Comparison of ENCODE assay signal across 1 cellular context in the genomic region with DNA sequence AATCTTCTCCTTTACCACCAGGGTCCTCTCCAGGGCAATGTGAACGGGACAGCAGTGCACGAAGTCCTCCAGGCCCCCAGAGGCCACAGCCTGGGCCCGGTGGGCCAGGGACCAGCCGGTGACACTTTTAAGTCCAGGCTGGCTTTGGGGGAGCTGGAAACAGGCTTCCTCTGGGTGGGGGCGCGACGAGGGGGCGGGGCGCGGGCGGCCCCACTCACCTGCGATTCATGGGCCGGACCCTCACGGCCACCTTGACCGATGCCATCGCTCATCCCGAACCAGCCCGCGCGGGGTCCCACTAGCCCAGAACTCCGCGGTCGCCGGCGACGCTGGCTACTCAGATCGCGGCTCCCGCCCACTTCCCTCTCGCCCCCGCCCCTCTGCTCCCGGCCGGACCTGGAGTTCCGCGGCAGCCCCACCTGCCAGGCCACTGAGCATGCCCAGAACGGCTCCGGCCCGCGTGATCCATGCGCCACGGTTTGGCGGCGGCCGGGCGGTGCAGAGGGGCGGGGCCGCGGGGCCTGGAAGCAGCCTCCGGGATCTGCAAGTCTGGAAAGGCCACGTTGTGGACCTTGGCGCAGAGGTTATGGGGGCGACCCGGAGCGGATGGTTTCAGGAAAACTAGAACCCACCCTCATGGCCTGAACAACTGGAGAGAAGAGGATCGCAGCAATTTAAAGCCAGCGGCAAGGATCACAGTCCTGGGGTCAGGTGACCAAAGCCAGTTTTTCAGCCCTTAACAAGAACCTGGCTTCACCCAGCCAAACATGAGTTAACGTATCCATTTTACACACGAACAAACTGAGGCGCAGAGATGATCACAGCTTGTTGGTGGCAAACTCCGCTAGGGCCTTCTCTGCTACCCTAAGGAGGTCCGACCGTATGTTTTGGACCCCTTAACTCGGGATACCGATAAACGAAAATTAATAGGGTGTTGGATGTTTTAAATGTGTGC.
TF ChIP-seq lines count a peak whose summit lies in the region.

A gene with protein sequence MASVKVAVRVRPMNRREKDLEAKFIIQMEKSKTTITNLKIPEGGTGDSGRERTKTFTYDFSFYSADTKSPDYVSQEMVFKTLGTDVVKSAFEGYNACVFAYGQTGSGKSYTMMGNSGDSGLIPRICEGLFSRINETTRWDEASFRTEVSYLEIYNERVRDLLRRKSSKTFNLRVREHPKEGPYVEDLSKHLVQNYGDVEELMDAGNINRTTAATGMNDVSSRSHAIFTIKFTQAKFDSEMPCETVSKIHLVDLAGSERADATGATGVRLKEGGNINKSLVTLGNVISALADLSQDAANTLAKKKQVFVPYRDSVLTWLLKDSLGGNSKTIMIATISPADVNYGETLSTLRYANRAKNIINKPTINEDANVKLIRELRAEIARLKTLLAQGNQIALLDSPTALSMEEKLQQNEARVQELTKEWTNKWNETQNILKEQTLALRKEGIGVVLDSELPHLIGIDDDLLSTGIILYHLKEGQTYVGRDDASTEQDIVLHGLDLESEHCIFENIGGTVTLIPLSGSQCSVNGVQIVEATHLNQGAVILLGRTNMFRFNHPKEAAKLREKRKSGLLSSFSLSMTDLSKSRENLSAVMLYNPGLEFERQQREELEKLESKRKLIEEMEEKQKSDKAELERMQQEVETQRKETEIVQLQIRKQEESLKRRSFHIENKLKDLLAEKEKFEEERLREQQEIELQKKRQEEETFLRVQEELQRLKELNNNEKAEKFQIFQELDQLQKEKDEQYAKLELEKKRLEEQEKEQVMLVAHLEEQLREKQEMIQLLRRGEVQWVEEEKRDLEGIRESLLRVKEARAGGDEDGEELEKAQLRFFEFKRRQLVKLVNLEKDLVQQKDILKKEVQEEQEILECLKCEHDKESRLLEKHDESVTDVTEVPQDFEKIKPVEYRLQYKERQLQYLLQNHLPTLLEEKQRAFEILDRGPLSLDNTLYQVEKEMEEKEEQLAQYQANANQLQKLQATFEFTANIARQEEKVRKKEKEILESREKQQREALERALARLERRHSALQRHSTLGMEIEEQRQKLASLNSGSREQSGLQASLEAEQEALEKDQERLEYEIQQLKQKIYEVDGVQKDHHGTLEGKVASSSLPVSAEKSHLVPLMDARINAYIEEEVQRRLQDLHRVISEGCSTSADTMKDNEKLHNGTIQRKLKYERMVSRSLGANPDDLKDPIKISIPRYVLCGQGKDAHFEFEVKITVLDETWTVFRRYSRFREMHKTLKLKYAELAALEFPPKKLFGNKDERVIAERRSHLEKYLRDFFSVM (N-terminal part only) (minus strand): TSS at position 438 of the 955 bp plus-strand sequence. CDS start 173 bp downstream, at position 265.

TF ChIP-seq in HepG2, 621 proteins besides CTCF, POLR2A, EP300 and RAD21 (continued from another document and continues in another):
- TF ChIP-seq, protein P1, sequence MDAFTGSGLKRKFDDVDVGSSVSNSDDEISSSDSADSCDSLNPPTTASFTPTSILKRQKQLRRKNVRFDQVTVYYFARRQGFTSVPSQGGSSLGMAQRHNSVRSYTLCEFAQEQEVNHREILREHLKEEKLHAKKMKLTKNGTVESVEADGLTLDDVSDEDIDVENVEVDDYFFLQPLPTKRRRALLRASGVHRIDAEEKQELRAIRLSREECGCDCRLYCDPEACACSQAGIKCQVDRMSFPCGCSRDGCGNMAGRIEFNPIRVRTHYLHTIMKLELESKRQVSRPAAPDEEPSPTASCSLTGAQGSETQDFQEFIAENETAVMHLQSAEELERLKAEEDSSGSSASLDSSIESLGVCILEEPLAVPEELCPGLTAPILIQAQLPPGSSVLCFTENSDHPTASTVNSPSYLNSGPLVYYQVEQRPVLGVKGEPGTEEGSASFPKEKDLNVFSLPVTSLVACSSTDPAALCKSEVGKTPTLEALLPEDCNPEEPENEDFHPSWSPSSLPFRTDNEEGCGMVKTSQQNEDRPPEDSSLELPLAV (CRISPR knock-in tag; conservative IDR thresholded peaks at IDR 0.05; ENCODE audit: low read depth) = no peak
- TF ChIP-seq, protein P2, sequence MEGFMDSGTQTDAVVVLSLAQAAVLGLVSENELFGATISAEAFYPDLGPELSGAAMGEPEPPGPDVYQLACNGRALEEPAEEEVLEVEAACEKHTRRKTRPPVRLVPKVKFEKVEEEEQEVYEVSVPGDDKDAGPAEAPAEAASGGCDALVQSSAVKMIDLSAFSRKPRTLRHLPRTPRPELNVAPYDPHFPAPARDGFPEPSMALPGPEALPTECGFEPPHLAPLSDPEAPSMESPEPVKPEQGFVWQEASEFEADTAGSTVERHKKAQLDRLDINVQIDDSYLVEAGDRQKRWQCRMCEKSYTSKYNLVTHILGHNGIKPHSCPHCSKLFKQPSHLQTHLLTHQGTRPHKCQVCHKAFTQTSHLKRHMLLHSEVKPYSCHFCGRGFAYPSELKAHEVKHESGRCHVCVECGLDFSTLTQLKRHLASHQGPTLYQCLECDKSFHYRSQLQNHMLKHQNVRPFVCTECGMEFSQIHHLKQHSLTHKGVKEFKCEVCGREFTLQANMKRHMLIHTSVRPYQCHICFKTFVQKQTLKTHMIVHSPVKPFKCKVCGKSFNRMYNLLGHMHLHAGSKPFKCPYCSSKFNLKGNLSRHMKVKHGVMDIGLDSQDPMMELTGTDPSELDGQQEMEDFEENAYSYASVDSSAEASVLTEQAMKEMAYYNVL (CRISPR knock-in tag; IDR thresholded peaks at IDR 0.05; ENCODE audit: borderline replicate concordance) = peak; percentile 95; the same call in 1 of the 2 replicates
- TF ChIP-seq ZMYM4 (CRISPR knock-in tag; IDR thresholded peaks at IDR 0.05) (peak; percentile 99), SSRP1 (CRISPR knock-in tag; IDR thresholded peaks at IDR 0.05) (no peak), NAIF1 (CRISPR knock-in tag; IDR thresholded peaks at IDR 0.05; ENCODE audit: borderline replicate concordance) (peak; percentile 85), HMGA1 (CRISPR knock-in tag; conservative IDR thresholded peaks at IDR 0.05) (no peak), ZNF773 (CRISPR knock-in tag; IDR thresholded peaks at IDR 0.05; ENCODE audit: borderline replicate concordance) (peak; percentile 40; the same call in 1 of the 2 replicates), RBFOX2 (IDR thresholded peaks at IDR 0.05; ENCODE audit: low read depth, low read length) (peak; percentile 96), MED1 (CRISPR knock-in tag; IDR thresholded peaks at IDR 0.05) (peak; percentile 93), ARNT (IDR thresholded peaks at IDR 0.05) (no peak), HOXA7 (CRISPR knock-in tag; IDR thresholded peaks at IDR 0.05) (no peak), MED13 (CRISPR knock-in tag; IDR thresholded peaks at IDR 0.05) (no peak), ZNF331 (CRISPR knock-in tag; IDR thresholded peaks at IDR 0.05) (peak; percentile 95), ESRRA (CRISPR knock-in tag; IDR thresholded peaks at IDR 0.05; ENCODE audit: low read depth) (peak; percentile 96), ZNF124 (CRISPR knock-in tag; IDR thresholded peaks at IDR 0.05) (peak; percentile 68; the same call in 1 of the 2 replicates), NR2F6 (IDR thresholded peaks at IDR 0.05) (peak; percentile 59), NR2F6 (CRISPR knock-in tag; IDR thresholded peaks at IDR 0.05) (peak; percentile 83), ZNF850 (CRISPR knock-in tag; conservative IDR thresholded peaks at IDR 0.05) (peak; percentile 87; the same call in 1 of the 2 replicates), ZNF781 (CRISPR knock-in tag; IDR thresholded peaks at IDR 0.05; ENCODE audit: borderline replicate concordance, not compliant biosample characterization) (peak; percentile 80), MAFK (conservative IDR thresholded peaks at IDR 0.05 in 1 of 2, IDR thresholded peaks at IDR 0.05 in 1 of 2; ENCODE audit: low read length in 2 of 2) (0 out of 4 replicates have a peak, but pooled peaks of 1 of the 2 experiments have one; percentile 12), ZFP36 (IDR thresholded peaks at IDR 0.05; ENCODE audit: borderline replicate concordance, low read depth, low read length, partially characterized antibody) (no peak), ZBTB7A (CRISPR knock-in tag; IDR thresholded peaks at IDR 0.05) (no peak; the same call in none of the 2 replicates), DNMT3B (CRISPR knock-in tag; conservative IDR thresholded peaks at IDR 0.05) (no peak), SNAPC2 (CRISPR knock-in tag; IDR thresholded peaks at IDR 0.05) (peak; percentile 93), ISL2 (CRISPR knock-in tag; IDR thresholded peaks at IDR 0.05) (peak; percentile 86), ZNF263 (CRISPR knock-in tag; IDR thresholded peaks at IDR 0.05) (peak; percentile 41; the same call in 1 of the 2 replicates), ZKSCAN1 (IDR thresholded peaks at IDR 0.05; ENCODE audit: low read length) (no peak; the same call in 1 of the 2 replicates), ZNF644 (CRISPR knock-in tag; IDR thresholded peaks at IDR 0.05; ENCODE audit: low read depth) (peak; percentile 55; the same call in 1 of the 2 replicates), AGO2 (optimal IDR thresholded peaks at IDR 0.05; ENCODE audit: low read depth, low read length) (no peak), ATAD3A (CRISPR knock-in tag; IDR thresholded peaks at IDR 0.05) (no peak; the same call in 1 of the 2 replicates), HMG20B (CRISPR knock-in tag; conservative IDR thresholded peaks at IDR 0.05) (peak; percentile 71; the same call in 1 of the 2 replicates), SYNCRIP (IDR thresholded peaks at IDR 0.05; ENCODE audit: insufficient read depth, low read depth, low read length) (no peak)
- TF ChIP-seq, protein P3, sequence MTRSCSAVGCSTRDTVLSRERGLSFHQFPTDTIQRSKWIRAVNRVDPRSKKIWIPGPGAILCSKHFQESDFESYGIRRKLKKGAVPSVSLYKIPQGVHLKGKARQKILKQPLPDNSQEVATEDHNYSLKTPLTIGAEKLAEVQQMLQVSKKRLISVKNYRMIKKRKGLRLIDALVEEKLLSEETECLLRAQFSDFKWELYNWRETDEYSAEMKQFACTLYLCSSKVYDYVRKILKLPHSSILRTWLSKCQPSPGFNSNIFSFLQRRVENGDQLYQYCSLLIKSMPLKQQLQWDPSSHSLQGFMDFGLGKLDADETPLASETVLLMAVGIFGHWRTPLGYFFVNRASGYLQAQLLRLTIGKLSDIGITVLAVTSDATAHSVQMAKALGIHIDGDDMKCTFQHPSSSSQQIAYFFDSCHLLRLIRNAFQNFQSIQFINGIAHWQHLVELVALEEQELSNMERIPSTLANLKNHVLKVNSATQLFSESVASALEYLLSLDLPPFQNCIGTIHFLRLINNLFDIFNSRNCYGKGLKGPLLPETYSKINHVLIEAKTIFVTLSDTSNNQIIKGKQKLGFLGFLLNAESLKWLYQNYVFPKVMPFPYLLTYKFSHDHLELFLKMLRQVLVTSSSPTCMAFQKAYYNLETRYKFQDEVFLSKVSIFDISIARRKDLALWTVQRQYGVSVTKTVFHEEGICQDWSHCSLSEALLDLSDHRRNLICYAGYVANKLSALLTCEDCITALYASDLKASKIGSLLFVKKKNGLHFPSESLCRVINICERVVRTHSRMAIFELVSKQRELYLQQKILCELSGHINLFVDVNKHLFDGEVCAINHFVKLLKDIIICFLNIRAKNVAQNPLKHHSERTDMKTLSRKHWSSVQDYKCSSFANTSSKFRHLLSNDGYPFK (CRISPR knock-in tag; IDR thresholded peaks at IDR 0.05; ENCODE audit: borderline replicate concordance) = no peak; the same call in 1 of the 2 replicates
- TF ChIP-seq, protein P4, sequence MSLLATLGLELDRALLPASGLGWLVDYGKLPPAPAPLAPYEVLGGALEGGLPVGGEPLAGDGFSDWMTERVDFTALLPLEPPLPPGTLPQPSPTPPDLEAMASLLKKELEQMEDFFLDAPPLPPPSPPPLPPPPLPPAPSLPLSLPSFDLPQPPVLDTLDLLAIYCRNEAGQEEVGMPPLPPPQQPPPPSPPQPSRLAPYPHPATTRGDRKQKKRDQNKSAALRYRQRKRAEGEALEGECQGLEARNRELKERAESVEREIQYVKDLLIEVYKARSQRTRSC (CRISPR knock-in tag; IDR thresholded peaks at IDR 0.05; ENCODE audit: low read depth) = no peak
- TF ChIP-seq, protein P5, sequence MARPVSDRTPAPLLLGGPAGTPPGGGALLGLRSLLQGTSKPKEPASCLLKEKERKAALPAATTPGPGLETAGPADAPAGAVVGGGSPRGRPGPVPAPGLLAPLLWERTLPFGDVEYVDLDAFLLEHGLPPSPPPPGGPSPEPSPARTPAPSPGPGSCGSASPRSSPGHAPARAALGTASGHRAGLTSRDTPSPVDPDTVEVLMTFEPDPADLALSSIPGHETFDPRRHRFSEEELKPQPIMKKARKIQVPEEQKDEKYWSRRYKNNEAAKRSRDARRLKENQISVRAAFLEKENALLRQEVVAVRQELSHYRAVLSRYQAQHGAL (CRISPR knock-in tag; IDR thresholded peaks at IDR 0.05; ENCODE audit: not compliant biosample characterization) = peak; percentile 41
- TF ChIP-seq, protein P6, sequence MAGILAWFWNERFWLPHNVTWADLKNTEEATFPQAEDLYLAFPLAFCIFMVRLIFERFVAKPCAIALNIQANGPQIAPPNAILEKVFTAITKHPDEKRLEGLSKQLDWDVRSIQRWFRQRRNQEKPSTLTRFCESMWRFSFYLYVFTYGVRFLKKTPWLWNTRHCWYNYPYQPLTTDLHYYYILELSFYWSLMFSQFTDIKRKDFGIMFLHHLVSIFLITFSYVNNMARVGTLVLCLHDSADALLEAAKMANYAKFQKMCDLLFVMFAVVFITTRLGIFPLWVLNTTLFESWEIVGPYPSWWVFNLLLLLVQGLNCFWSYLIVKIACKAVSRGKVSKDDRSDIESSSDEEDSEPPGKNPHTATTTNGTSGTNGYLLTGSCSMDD (CRISPR knock-in tag; IDR thresholded peaks at IDR 0.05) = no peak
- TF ChIP-seq, protein P7, sequence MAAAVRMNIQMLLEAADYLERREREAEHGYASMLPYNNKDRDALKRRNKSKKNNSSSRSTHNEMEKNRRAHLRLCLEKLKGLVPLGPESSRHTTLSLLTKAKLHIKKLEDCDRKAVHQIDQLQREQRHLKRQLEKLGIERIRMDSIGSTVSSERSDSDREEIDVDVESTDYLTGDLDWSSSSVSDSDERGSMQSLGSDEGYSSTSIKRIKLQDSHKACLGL (CRISPR knock-in tag; IDR thresholded peaks at IDR 0.05) = peak; percentile 97
- TF ChIP-seq, protein P8, sequence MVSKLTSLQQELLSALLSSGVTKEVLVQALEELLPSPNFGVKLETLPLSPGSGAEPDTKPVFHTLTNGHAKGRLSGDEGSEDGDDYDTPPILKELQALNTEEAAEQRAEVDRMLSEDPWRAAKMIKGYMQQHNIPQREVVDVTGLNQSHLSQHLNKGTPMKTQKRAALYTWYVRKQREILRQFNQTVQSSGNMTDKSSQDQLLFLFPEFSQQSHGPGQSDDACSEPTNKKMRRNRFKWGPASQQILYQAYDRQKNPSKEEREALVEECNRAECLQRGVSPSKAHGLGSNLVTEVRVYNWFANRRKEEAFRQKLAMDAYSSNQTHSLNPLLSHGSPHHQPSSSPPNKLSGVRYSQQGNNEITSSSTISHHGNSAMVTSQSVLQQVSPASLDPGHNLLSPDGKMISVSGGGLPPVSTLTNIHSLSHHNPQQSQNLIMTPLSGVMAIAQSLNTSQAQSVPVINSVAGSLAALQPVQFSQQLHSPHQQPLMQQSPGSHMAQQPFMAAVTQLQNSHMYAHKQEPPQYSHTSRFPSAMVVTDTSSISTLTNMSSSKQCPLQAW (CRISPR knock-in tag; IDR thresholded peaks at IDR 0.05) = peak; percentile 94
- TF ChIP-seq, protein P9, sequence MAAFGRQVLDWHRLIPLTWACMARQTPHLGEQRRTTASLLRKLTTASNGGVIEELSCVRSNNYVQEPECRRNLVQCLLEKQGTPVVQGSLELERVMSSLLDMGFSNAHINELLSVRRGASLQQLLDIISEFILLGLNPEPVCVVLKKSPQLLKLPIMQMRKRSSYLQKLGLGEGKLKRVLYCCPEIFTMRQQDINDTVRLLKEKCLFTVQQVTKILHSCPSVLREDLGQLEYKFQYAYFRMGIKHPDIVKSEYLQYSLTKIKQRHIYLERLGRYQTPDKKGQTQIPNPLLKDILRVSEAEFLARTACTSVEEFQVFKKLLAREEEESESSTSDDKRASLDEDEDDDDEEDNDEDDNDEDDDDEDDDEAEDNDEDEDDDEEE (CRISPR knock-in tag; IDR thresholded peaks at IDR 0.05) = peak; percentile 96
- TF ChIP-seq, protein P10, sequence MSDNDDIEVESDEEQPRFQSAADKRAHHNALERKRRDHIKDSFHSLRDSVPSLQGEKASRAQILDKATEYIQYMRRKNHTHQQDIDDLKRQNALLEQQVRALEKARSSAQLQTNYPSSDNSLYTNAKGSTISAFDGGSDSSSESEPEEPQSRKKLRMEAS (IDR thresholded peaks at IDR 0.05) = peak; percentile 97
